In the genomic region with DNA sequence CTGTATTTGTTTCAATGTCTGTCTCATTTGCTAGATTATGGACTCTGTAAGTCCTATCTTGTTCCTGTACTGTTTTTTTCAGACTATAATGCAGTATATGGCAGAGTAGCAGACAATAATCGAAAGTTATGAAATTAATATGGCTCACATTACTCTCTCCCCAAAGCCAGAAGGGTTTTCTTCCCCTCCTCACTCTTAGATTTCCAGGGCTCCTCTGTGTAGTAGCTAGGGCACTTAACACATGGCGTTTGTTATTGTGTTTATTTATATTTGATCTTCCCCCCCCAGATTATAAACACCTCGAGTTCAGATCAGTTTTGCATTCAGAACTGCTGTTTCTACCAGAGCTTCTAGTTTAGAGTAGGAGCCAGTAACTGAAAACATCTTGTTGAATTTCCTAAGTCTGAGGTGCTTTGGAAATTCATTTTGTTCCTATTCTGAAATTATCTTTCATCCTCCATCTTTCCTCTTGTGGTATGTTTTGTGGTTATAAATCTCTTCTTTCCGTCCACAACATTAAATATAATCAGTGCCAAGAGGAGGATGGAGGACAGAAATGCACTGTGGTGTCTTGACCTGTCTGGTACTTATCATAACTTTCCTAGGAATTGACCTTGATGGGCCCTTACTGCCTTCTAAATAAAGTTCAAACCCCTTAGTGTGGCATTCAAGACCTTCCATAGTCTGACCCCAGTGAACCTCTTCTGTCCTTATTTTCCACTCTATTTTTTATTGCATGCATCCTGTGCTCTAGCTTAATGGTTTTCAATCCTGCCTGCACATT, we compare ENCODE assay signal across 23 cellular contexts.
"Had no signal": no experiment of that assay in that cellular context is flagged by ENCODE, and none has a peak within 500 bp of the region (broad histone marks: within the 10 kb centered on the region; RNA-seq: fewer than 3 reads in every experiment).

No MANE protein-coding gene starts in this region.

- ATAC-seq: activated T-helper 17 cell treated with anti-CD3 and anti-CD28 coated beads, Interleukin-2, amount 50 U/mL, for 72 hours; body of pancreas; esophagus mucosa; left ventricle myocardium superior; natural killer cell treated with Interleukin-12 subunit alpha and Interleukin-12 subunit beta and Interleukin-15 and Interleukin-18, amount 100 ng/mL, for 72 hours; pancreas; T-cell; upper lobe of right lung; WTC11 had no signal

- H3K9me3 Mint-ChIP-seq: activated T-helper 17 cell treated with anti-CD3 and anti-CD28 coated beads, Interleukin-2, amount 50 U/mL, for 72 hours; natural killer cell treated with Interleukin-12 subunit alpha and Interleukin-12 subunit beta and Interleukin-15 and Interleukin-18, amount 100 ng/mL, for 72 hours had no signal

- DNase-seq: activated CD4-positive, alpha-beta T cell treated with anti-CD3 and anti-CD28 coated beads, Interleukin-2, amount 50 U/mL, for 4 hours; activated CD8-positive, alpha-beta memory T cell treated with anti-CD3 and anti-CD28 coated beads for 24 hours; activated CD8-positive, alpha-beta memory T cell treated with anti-CD3 and anti-CD28 coated beads, Interleukin-2, amount 50 U/mL, for 4 hours; activated T-cell treated with anti-CD3 and anti-CD28 coated beads, Interleukin-2, amount 50 U/mL, for 24 hours; anterior cingulate cortex; body of pancreas; dermis blood vessel endothelial cell; effector memory CD4-positive, alpha-beta T cell; glutamatergic neuron; left ventricle myocardium superior; mammary epithelial cell; midbrain; pancreas; psoas muscle; spleen; stimulated activated CD4-positive, alpha-beta T cell treated with anti-CD3 and anti-CD28 coated beads, Interleukin-4, amount 100 ng/mL, for 1 hour; stimulated activated naive CD4-positive, alpha-beta T cell; T-cell; upper lobe of right lung had no signal

- H3K27me3 Mint-ChIP-seq: activated T-cell treated with anti-CD3 and anti-CD28 coated beads, Interleukin-2, amount 50 U/mL, for 24 hours; activated T-helper 17 cell treated with anti-CD3 and anti-CD28 coated beads, Interleukin-2, amount 50 U/mL, for 72 hours; natural killer cell treated with Interleukin-12 subunit alpha and Interleukin-12 subunit beta and Interleukin-15 and Interleukin-18, amount 100 ng/mL, for 72 hours; T-cell had no signal

- H3K27ac Mint-ChIP-seq: activated T-cell treated with anti-CD3 and anti-CD28 coated beads, Interleukin-2, amount 50 U/mL, for 24 hours; activated T-helper 17 cell treated with anti-CD3 and anti-CD28 coated beads, Interleukin-2, amount 50 U/mL, for 72 hours; T-cell; WTC11 had no signal

- H3K4me3 Mint-ChIP-seq: activated T-cell treated with anti-CD3 and anti-CD28 coated beads, Interleukin-2, amount 50 U/mL, for 24 hours; activated T-helper 17 cell treated with anti-CD3 and anti-CD28 coated beads, Interleukin-2, amount 50 U/mL, for 72 hours; natural killer cell treated with Interleukin-12 subunit alpha and Interleukin-12 subunit beta and Interleukin-15 and Interleukin-18, amount 100 ng/mL, for 72 hours; T-cell; WTC11 had no signal
